Comparison of ENCODE assay signal across 21 cellular contexts in the genomic region with DNA sequence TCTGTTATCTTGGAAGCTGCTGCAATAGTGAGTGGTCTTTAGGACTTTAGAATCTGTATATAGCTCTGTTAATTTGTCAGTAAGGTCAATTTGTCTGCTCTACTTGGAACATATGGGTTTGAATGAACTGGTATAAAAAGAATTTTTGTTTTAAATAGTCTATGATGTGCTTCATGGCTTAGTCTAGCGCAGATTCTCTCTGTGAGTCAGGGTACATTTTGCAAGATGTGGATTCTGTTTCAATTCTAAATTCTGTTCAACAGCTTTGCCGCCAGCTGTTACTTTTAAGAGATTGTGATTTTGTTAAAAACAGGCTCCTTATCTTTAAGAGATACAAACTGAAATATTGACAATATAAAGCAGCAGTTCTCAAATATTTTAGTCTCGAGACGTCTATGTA.
"Had no signal": no experiment of that assay in that cellular context is flagged by ENCODE, and none has a peak within 500 bp of the region (broad histone marks: within the 10 kb centered on the region; RNA-seq: fewer than 3 reads in every experiment).

No MANE protein-coding gene starts in this region.

- H3K27ac Mint-ChIP-seq: immature natural killer cell; naive thymus-derived CD8-positive, alpha-beta T cell; stimulated activated effector memory CD8-positive, alpha-beta T cell treated with anti-CD3 and anti-CD28 coated beads, Interleukin-12 subunit alpha, Interleukin-12 subunit beta, amount 100 ng/mL, for 72 hours; type B pancreatic cell had no signal

- H3K36me3 Mint-ChIP-seq: immature natural killer cell; naive thymus-derived CD8-positive, alpha-beta T cell; stimulated activated effector memory CD8-positive, alpha-beta T cell treated with anti-CD3 and anti-CD28 coated beads, Interleukin-12 subunit alpha, Interleukin-12 subunit beta, amount 100 ng/mL, for 72 hours; type B pancreatic cell had no signal

- H3K4me3 Mint-ChIP-seq: immature natural killer cell; naive thymus-derived CD8-positive, alpha-beta T cell; stimulated activated effector memory CD8-positive, alpha-beta T cell treated with anti-CD3 and anti-CD28 coated beads, Interleukin-12 subunit alpha, Interleukin-12 subunit beta, amount 100 ng/mL, for 72 hours; type B pancreatic cell had no signal

- H3K9me3 Mint-ChIP-seq: immature natural killer cell; naive thymus-derived CD8-positive, alpha-beta T cell; stimulated activated effector memory CD8-positive, alpha-beta T cell treated with anti-CD3 and anti-CD28 coated beads, Interleukin-12 subunit alpha, Interleukin-12 subunit beta, amount 100 ng/mL, for 72 hours; type B pancreatic cell had no signal

- H3K4me1 Mint-ChIP-seq: immature natural killer cell; naive thymus-derived CD8-positive, alpha-beta T cell; stimulated activated effector memory CD8-positive, alpha-beta T cell treated with anti-CD3 and anti-CD28 coated beads, Interleukin-12 subunit alpha, Interleukin-12 subunit beta, amount 100 ng/mL, for 72 hours had no signal

- DNase-seq: dermis blood vessel endothelial cell; effector memory CD4-positive, alpha-beta T cell; foreskin keratinocyte; glutamatergic neuron; heart right ventricle; hypothalamus; immature natural killer cell; left ventricle myocardium superior; lower lobe of right lung; naive thymus-derived CD8-positive, alpha-beta T cell; occipital lobe; ovary; right lobe of liver; stimulated activated CD4-positive, alpha-beta T cell treated with anti-CD3 and anti-CD28 coated beads, Interleukin-2, amount 100 ng/mL, for 24 hours; stimulated activated CD4-positive, alpha-beta T cell treated with anti-CD3 and anti-CD28 coated beads, Interleukin-4, amount 100 ng/mL, for 24 hours; stimulated activated naive CD4-positive, alpha-beta T cell treated with Interleukin-2 at 50 U/mL for 16 hours; stomach; testis; tibial artery had no signal

- ATAC-seq: foreskin keratinocyte; heart right ventricle; left ventricle myocardium superior; lower lobe of right lung; naive thymus-derived CD8-positive, alpha-beta T cell; right lobe of liver; stimulated activated effector memory CD8-positive, alpha-beta T cell treated with anti-CD3 and anti-CD28 coated beads, Interleukin-12 subunit alpha, Interleukin-12 subunit beta, amount 100 ng/mL, for 72 hours had no signal
